In the genomic region with DNA sequence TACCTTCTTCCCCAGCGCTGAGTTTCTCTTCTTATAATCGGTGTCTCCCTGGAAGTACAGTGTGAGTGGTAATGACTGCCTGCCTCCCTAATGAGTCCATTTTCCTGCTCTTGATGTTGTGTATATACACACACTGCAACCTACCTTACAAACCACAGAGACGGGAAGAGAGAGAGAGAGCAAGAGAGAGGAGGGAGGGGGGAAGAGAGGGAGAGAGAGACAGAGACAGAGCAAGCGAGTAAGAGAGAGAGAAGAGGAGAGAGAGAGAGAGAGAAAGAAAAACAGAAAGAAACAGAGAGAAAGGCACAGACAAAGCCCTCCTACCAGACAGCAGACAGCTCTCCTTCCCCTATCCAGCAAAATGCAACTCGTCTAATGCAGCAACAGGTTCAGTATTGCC, we compare ENCODE assay signal across 8 cellular contexts. TPM values are rescaled to one million over a fixed set of nuclear protein-coding genes. Genes with fewer than 3 reads are reported as not detected.
A peak's percentile ranks its signal among the peaks of the same experiment; 100 is the strongest.
DNase-seq lines count a peak whose midpoint lies in the region; ATAC-seq and TF ChIP-seq lines count a peak whose summit lies in the region.

No MANE protein-coding gene starts in this region.

- H3K4me2 ChIP-seq in BLaER1 treated with 17β-estradiol and CSF1 and Interleukin-3, amounts not matched to agents 10 nM and 100 nM: peak overlapping the region; percentile 30 to 75 (median 65)

- H3K9ac ChIP-seq in BLaER1 treated with 17β-estradiol and CSF1 and Interleukin-3, amounts not matched to agents 10 nM and 100 nM: peak overlapping the region; percentile 1 to 66 (median 53); a peak in 18 of 22 replicates

- no peaks in the 10 kb centered on the region; a peak in 1 of 22 replicates for H4K20me1 ChIP-seq in BLaER1 treated with 17β-estradiol and CSF1 and Interleukin-3, amounts not matched to agents 10 nM and 100 nM

- H3K27ac ChIP-seq in BLaER1 treated with 17β-estradiol and CSF1 and Interleukin-3, amounts not matched to agents 10 nM and 100 nM: peak overlapping the region in 8 of 11 experiments; percentile 2 to 44 (median 21); a peak in 8 of 22 replicates
- no peak overlapping the region for H3K27ac ChIP-seq in SJSA1
- H3K27ac ChIP-seq in upper lobe of right lung: peak overlapping the region; percentile 70

- DNase-seq in HK-2 (ENCODE audit: unreplicated experiment): peak; percentile 15
- peak; percentile 37 to 48 for DNase-seq in SJSA1 (ENCODE audit: low read depth in 1 of 2, low spot score in 2 of 2)
- peak; percentile 4 for DNase-seq in effector CD4-positive, alpha-beta T cell
- DNase-seq in midbrain (lab: John Stamatoyannopoulos, UW): peak; percentile 73
- DNase-seq in upper lobe of right lung: no peak

- no peak for TF ChIP-seq CTCF in upper lobe of right lung (IDR thresholded peaks at IDR 0.05)

- H3K4me1 ChIP-seq in BLaER1 treated with 17β-estradiol and CSF1 and Interleukin-3, amounts not matched to agents 10 nM and 100 nM: peaks cover 6 to 22% (median 12%) of the 10 kb centered on the region in 10 experiments; a peak in 17 of 20 replicates
- H3K4me1 ChIP-seq in SJSA1 (replicated peaks) (peaks cover 8% of the 10 kb centered on the region), upper lobe of right lung (peaks cover 13% of the 10 kb centered on the region)

- H3K27me3 ChIP-seq in BLaER1 treated with 17β-estradiol and CSF1 and Interleukin-3, amounts not matched to agents 10 nM and 100 nM: no peaks in the 10 kb centered on the region
- no peaks in the 10 kb centered on the region for H3K27me3 ChIP-seq in SJSA1 (replicated peaks)
- H3K27me3 ChIP-seq in upper lobe of right lung: no peaks in the 10 kb centered on the region

- peak overlapping the region; percentile 6 to 41 (median 27); a peak in 14 of 20 replicates for H3K4me3 ChIP-seq in BLaER1 treated with 17β-estradiol and CSF1 and Interleukin-3, amounts not matched to agents 10 nM and 100 nM
- H3K4me3 ChIP-seq in SJSA1 (peak overlapping the region; percentile 17), upper lobe of right lung (peak overlapping the region; percentile 51)

- ATAC-seq in GM18909 (IDR thresholded peaks at IDR 0.05; ENCODE audit: poor library complexity, unreplicated experiment) (peak; percentile 76), upper lobe of right lung (peak; percentile 94), GM21526 (IDR thresholded peaks at IDR 0.05; ENCODE audit: low FRiP score, unreplicated experiment) (no peak)

- intact Hi-C loops in upper lobe of right lung (cut with DNase I): no loop called here

- H3K36me3 ChIP-seq in BLaER1 treated with 17β-estradiol and CSF1 and Interleukin-3, amounts not matched to agents 10 nM and 100 nM: peaks cover 0 to 9% (median 0%) of the 10 kb centered on the region in 11 experiments; a peak in 1 of 22 replicates
- H3K36me3 ChIP-seq in SJSA1 (no peaks in the 10 kb centered on the region), upper lobe of right lung (no peaks in the 10 kb centered on the region)

- H3K9me3 ChIP-seq in BLaER1 treated with 17β-estradiol and CSF1 and Interleukin-3, amounts not matched to agents 10 nM and 100 nM (replicated peaks in 1 of 11): peaks cover 0 to 10% (median 3%) of the 10 kb centered on the region in 11 experiments; a peak in 7 of 22 replicates
- H3K9me3 ChIP-seq in SJSA1 (replicated peaks) (no peaks in the 10 kb centered on the region), upper lobe of right lung (no peaks in the 10 kb centered on the region)

RNA-seq across cellular contexts. Expression of a gene that starts 46.9 kb away (rescaled TPM):
- 8.3 and 18.2 TPM in 2 replicates for total RNA-seq in SJSA1 (2014; rRNA removed; shearing (Covaris generic))
- 61.0 TPM for total RNA-seq in upper lobe of right lung
